27 cellular contexts compared by ENCODE assay signal in the genomic region with DNA sequence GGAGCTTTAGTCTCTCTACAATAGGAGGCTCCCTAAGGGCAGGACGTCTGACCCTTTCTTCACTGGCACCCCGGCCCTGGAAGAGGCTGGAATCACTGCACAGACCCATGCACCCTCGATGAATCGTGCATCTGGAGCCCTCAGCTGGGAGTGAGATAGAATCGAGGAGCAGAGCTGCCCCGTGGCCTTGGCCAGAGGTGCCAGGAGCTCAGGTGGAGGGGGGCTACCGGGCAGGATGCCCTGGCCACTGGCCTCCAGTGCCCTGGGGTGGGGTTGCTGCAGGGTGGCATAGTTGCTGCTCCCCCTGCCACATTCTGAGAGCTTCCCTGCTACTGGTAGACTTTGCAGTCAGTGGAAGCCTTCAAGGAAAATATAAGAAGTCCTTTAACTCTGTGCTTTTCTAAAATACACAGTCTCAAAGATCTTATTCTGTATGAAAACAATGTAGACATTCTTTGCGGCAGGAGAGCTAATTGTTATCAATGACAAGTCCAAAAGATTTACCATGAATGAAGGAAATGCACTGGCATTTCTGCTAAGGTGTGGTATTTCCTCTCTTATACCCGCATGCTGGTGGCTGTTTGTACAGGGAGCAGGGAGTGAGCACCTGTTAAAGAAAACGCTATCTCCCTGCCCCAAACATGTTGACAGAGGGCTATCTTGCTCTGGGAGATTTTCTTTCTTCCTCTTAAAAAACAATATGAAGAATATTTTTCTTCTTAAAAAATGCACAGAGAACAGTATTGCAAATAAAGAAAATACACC.
"Had no signal": no experiment of that assay in that cellular context is flagged by ENCODE, and none has a peak within 500 bp of the region (broad histone marks: within the 10 kb centered on the region; RNA-seq: fewer than 3 reads in every experiment).

No MANE protein-coding gene starts in this region.

- H3K27ac Mint-ChIP-seq: dendritic cell treated with granulocyte-macrophage colony-stimulating factor and Interleukin-4, amounts not matched to agents 40 ng/mL and 50 ng/mL, for 4 days; endodermal cell; memory B cell; natural killer cell had no signal

- H3K4me1 ChIP-seq: colonic mucosa, gastrocnemius medialis, heart left ventricle, psoas muscle, sigmoid colon, spleen, testis, tibial artery, upper lobe of left lung, uterus had no signal

- H3K27me3 Mint-ChIP-seq: dendritic cell treated with granulocyte-macrophage colony-stimulating factor and Interleukin-4, amounts not matched to agents 40 ng/mL and 50 ng/mL, for 4 days; memory B cell had no signal

- DNase-seq: colonic mucosa; effector CD8-positive, alpha-beta T cell; endodermal cell; foreskin fibroblast; gastrocnemius medialis; heart left ventricle; kidney; natural killer cell; psoas muscle; sigmoid colon; spleen; stimulated activated CD4-positive, alpha-beta T cell treated with anti-CD3 and anti-CD28 coated beads, Interleukin-4, amount 100 ng/mL, for 4 hours; stimulated activated naive CD4-positive, alpha-beta T cell; substantia nigra; testis; tibial artery; uterus had no signal

- H2AFZ ChIP-seq: hepatocyte had no signal

- H3K27ac ChIP-seq: colonic mucosa, epithelial cell of prostate, gastrocnemius medialis, heart left ventricle, hepatocyte, psoas muscle, sigmoid colon, skin epidermis, spleen, testis, tibial artery, upper lobe of left lung, uterus had no signal

- H3K36me3 Mint-ChIP-seq: memory B cell, natural killer cell had no signal

- H3K4me3 Mint-ChIP-seq: dendritic cell treated with granulocyte-macrophage colony-stimulating factor and Interleukin-4, amounts not matched to agents 40 ng/mL and 50 ng/mL, for 4 days; endodermal cell; memory B cell; natural killer cell had no signal

- H3K4me3 ChIP-seq: colonic mucosa, gastrocnemius medialis, heart left ventricle, hepatocyte, lung, psoas muscle, sigmoid colon, skin epidermis, spleen, testis, tibial artery, upper lobe of left lung, uterus had no signal

- H3K4me2 ChIP-seq: hepatocyte had no signal

- H3K9me3 ChIP-seq: colonic mucosa, testis, tibial artery, upper lobe of left lung, uterus had no signal

- H3K27me3 ChIP-seq: colonic mucosa, gastrocnemius medialis, heart left ventricle, hepatocyte, sigmoid colon, spleen, testis, tibial artery, upper lobe of left lung, uterus had no signal

- H3K36me3 ChIP-seq: colonic mucosa, gastrocnemius medialis, heart left ventricle, sigmoid colon, spleen, tibial artery, upper lobe of left lung, uterus had no signal

- H3K4me1 Mint-ChIP-seq: endodermal cell, memory B cell, natural killer cell had no signal

- ATAC-seq: esophagus mucosa, gastrocnemius medialis, left lobe of liver, natural killer cell, psoas muscle, right cardiac atrium had no signal
